In genomic region chr7:30683306-30683705, GRCh38 we compare ENCODE assay signal across 15 cellular contexts. TPM values are rescaled to one million over a fixed set of nuclear protein-coding genes. Genes with fewer than 3 reads are reported as not detected.
"Had no signal": no experiment of that assay in that cellular context is flagged by ENCODE, and none has a peak within 500 bp of the region (broad histone marks: within the 10 kb centered on the region; RNA-seq: fewer than 3 reads in every experiment).

No MANE protein-coding gene starts in this region.

- DNase-seq: activated CD4-positive, alpha-beta memory T cell treated with anti-CD3 and anti-CD28 coated beads, Interleukin-2, amount 10 ng/mL, durations not matched to agents 7 days and 5 days; activated CD8-positive, alpha-beta memory T cell treated with anti-CD3 and anti-CD28 coated beads, Interleukin-2, amount 50 U/mL, for 48 hours; activated naive CD4-positive, alpha-beta T cell treated with anti-CD3 and anti-CD28 coated beads, Interleukin-2, amount 10 ng/mL, durations not matched to agents 7 days and 5 days; amniotic stem cell; body of pancreas; left colon; mammary epithelial cell; sigmoid colon; stimulated activated CD4-positive, alpha-beta T cell treated with anti-CD3 and anti-CD28 coated beads, Interleukin-12 subunit alpha, Interleukin-12 subunit beta, amount 100 ng/mL, for 4 hours; T1000; trophoblast cell had no signal

- H3K4me3 Mint-ChIP-seq: activated CD4-positive, alpha-beta memory T cell treated with anti-CD3 and anti-CD28 coated beads, Interleukin-2, amount 10 ng/mL, durations not matched to agents 7 days and 5 days had no signal

- H3K9me3 ChIP-seq: body of pancreas, gastroesophageal sphincter, sigmoid colon had no signal

- H3K27ac Mint-ChIP-seq: activated CD4-positive, alpha-beta memory T cell treated with anti-CD3 and anti-CD28 coated beads, Interleukin-2, amount 10 ng/mL, durations not matched to agents 7 days and 5 days; activated naive CD4-positive, alpha-beta T cell treated with anti-CD3 and anti-CD28 coated beads, Interleukin-2, amount 10 ng/mL, durations not matched to agents 7 days and 5 days; dendritic cell treated with granulocyte-macrophage colony-stimulating factor and Interleukin-4, amounts not matched to agents 40 ng/mL and 50 ng/mL, for 4 days had no signal

- H3K36me3 Mint-ChIP-seq: activated naive CD4-positive, alpha-beta T cell treated with anti-CD3 and anti-CD28 coated beads, Interleukin-2, amount 10 ng/mL, durations not matched to agents 7 days and 5 days had no signal

- H3K9me3 Mint-ChIP-seq: activated CD4-positive, alpha-beta memory T cell treated with anti-CD3 and anti-CD28 coated beads, Interleukin-2, amount 10 ng/mL, durations not matched to agents 7 days and 5 days; activated naive CD4-positive, alpha-beta T cell treated with anti-CD3 and anti-CD28 coated beads, Interleukin-2, amount 10 ng/mL, durations not matched to agents 7 days and 5 days; dendritic cell treated with granulocyte-macrophage colony-stimulating factor and Interleukin-4, amounts not matched to agents 40 ng/mL and 50 ng/mL, for 4 days had no signal

- H3K27ac ChIP-seq: body of pancreas, sigmoid colon had no signal

- H3K4me3 ChIP-seq: body of pancreas had no signal

RNA-seq across cellular contexts. Expression of gene CRHR2, which starts 1.1 kb away (rescaled TPM):
- total RNA-seq: activated CD4-positive, alpha-beta memory T cell treated with anti-CD3 and anti-CD28 coated beads, Interleukin-2, amount 10 ng/mL, durations not matched to agents 7 days and 5 days; epithelial cell of proximal tubule; mammary epithelial cell; pulmonary artery endothelial cell; sigmoid colon had no signal
- polyA plus RNA-seq: mammary epithelial cell had no signal
